23 cellular contexts compared by ENCODE assay signal in genomic region chr13:75455962-75456361, GRCh38.
"Had no signal": no experiment of that assay in that cellular context is flagged by ENCODE, and none has a peak within 500 bp of the region (broad histone marks: within the 10 kb centered on the region; RNA-seq: fewer than 3 reads in every experiment).

No MANE protein-coding gene starts in this region.

- H3K27ac ChIP-seq: lower lobe of right lung, neutrophil, sigmoid colon, thoracic aorta had no signal

- H3K4me3 ChIP-seq: heart right ventricle, lower lobe of right lung, sigmoid colon, thoracic aorta had no signal

- H3K4me1 ChIP-seq: lower lobe of right lung, sigmoid colon had no signal

- H3K9me3 ChIP-seq: heart right ventricle, lower lobe of right lung, neutrophil, sigmoid colon, thoracic aorta had no signal

- H3K27me3 ChIP-seq: heart right ventricle, neutrophil, sigmoid colon had no signal

- H3K36me3 ChIP-seq: heart right ventricle, lower lobe of right lung, neutrophil, sigmoid colon, thoracic aorta had no signal

- ATAC-seq: activated CD8-positive, alpha-beta T cell treated with anti-CD3 and anti-CD28 coated beads for 36 hours; activated naive CD8-positive, alpha-beta T cell treated with anti-CD3 and anti-CD28 coated beads, Interleukin-2, amount 50 U/mL, for 24 hours; activated T-cell treated with anti-CD3 and anti-CD28 coated beads, Interleukin-2, amount 50 U/mL, for 4 hours; effector memory CD8-positive, alpha-beta T cell; heart right ventricle; left lobe of liver; lower lobe of right lung; stimulated activated effector memory CD8-positive, alpha-beta T cell treated with anti-CD3 and anti-CD28 coated beads, Interleukin-12 subunit alpha, Interleukin-12 subunit beta, amount 100 ng/mL, for 72 hours had no signal

- DNase-seq: activated B cell treated with CpG ODN at 0.5 μM for 24 hours; activated CD4-positive, alpha-beta T cell treated with anti-CD3 and anti-CD28 coated beads, Interleukin-2, amount 50 U/mL, for 1 hour; activated CD8-positive, alpha-beta T cell treated with anti-CD3 and anti-CD28 coated beads for 36 hours; activated naive CD8-positive, alpha-beta T cell treated with anti-CD3 and anti-CD28 coated beads, Interleukin-2, amount 50 U/mL, for 24 hours; activated T-cell treated with anti-CD3 and anti-CD28 coated beads, Interleukin-2, amount 50 U/mL, for 4 hours; amygdala; caudate nucleus; cortex of kidney; effector memory CD8-positive, alpha-beta T cell; erythroblast; foreskin fibroblast; heart right ventricle; lower lobe of right lung; mesendoderm; retina; sigmoid colon; small intestine; stimulated activated CD4-positive, alpha-beta T cell treated with anti-CD3 and anti-CD28 coated beads, Interleukin-4, amount 100 ng/mL, for 24 hours; trophoblast cell had no signal
